In genomic region chr2:218659988-218660358, GRCh38 we compare ENCODE assay signal across 8 cellular contexts. TPM values are rescaled to one million over a fixed set of nuclear protein-coding genes. Genes with fewer than 3 reads are reported as not detected.
A peak's percentile ranks its signal among the peaks of the same experiment; 100 is the strongest.
DNase-seq lines count a peak whose midpoint lies in the region; ATAC-seq and TF ChIP-seq lines count a peak whose summit lies in the region.

No MANE protein-coding gene starts in this region.

- peak overlapping the region; percentile 91 to 100 (median 93) for H3K4me3 Mint-ChIP-seq in CD4-positive, alpha-beta memory T cell
- H3K4me3 Mint-ChIP-seq in endothelial cell (ENCODE audit: unreplicated experiment), result peak overlapping the region; percentile 96

- DNase-seq in CD4-positive, alpha-beta memory T cell, result no peak
- DNase-seq in endothelial cell (ENCODE audit: low spot score) (no peak), neuronal stem cell (ENCODE audit: low spot score) (no peak), ACHN (no peak), NCI-H1048 (lab: John Stamatoyannopoulos, UW) (no peak)

- peak overlapping the region; percentile 50 to 78 for H3K4me3 ChIP-seq in CD4-positive, alpha-beta memory T cell (ENCODE audit: low read length in 2 of 2)
- H3K4me3 ChIP-seq in OCI-LY3 (ENCODE audit: low read length), result peak overlapping the region; percentile 92
- H3K4me3 ChIP-seq in neuronal stem cell (ENCODE audit: low read length in 2 of 2), result peak overlapping the region; percentile 86 to 92

- H2AFZ ChIP-seq in OCI-LY3 (ENCODE audit: low read depth, low read length), result peak overlapping the region; percentile 95
- H2AFZ ChIP-seq in neuronal stem cell (ENCODE audit: low read length), result peak overlapping the region; percentile 98

- H2BK120ac ChIP-seq in neuronal stem cell (ENCODE audit: low read depth, low read length), result no peak overlapping the region

- H2BK12ac ChIP-seq in neuronal stem cell (ENCODE audit: low read length), result no peak overlapping the region

- H3K79me2 ChIP-seq in OCI-LY3 (ENCODE audit: low read length), result peaks cover 41% of the 10 kb centered on the region

- no peak overlapping the region for H3K23ac ChIP-seq in neuronal stem cell (ENCODE audit: low read depth, low read length, poor library complexity)

- H2BK15ac ChIP-seq in neuronal stem cell (ENCODE audit: low read length), result no peak overlapping the region

- no peak overlapping the region for H2BK5ac ChIP-seq in neuronal stem cell (ENCODE audit: low read length)

- H3K27me3 ChIP-seq in CD4-positive, alpha-beta memory T cell (ENCODE audit: insufficient read depth, low read length), result no peaks in the 10 kb centered on the region
- H3K27me3 ChIP-seq in OCI-LY3 (ENCODE audit: low read depth, low read length), result no peaks in the 10 kb centered on the region
- H3K27me3 ChIP-seq in neuronal stem cell (ENCODE audit: control insufficient read depth in 3 of 3, insufficient read depth in 3 of 3, low read depth in 1 of 3, low read length in 3 of 3), result no peaks in the 10 kb centered on the region

- H3K9ac ChIP-seq in OCI-LY3 (ENCODE audit: low read length), result peak overlapping the region; percentile 79
- peak overlapping the region; percentile 71 for H3K9ac ChIP-seq in neuronal stem cell (ENCODE audit: low read depth, low read length, poor library complexity)

- H3K4me1 Mint-ChIP-seq in CD4-positive, alpha-beta memory T cell, result peaks cover 17 to 37% (median 31%) of the 10 kb centered on the region in 4 donors
- peaks cover 15% of the 10 kb centered on the region for H3K4me1 Mint-ChIP-seq in endothelial cell (ENCODE audit: unreplicated experiment)

- POLR2A ChIA-PET in CD4-positive, alpha-beta memory T cell (lab: Charles Lee; ENCODE audit: partially characterized antibody), result interaction anchor here (0.7 to 3.4 kb wide), 18 partner anchors 10 to 839 kb away, joined by 3 to 67 read pairs (median 6); partner anchors contain the start of genes AAMP, CNPPD1, DNPEP and GMPPA

- CTCF ChIA-PET in CD4-positive, alpha-beta memory T cell (lab: Charles Lee; ENCODE audit: partially characterized antibody), result interaction anchor here (0.9 to 5.5 kb wide), 15 partner anchors 11 to 728 kb away, joined by 3 to 51 read pairs (median 4); partner anchors contain the start of genes DNPEP, RNF25, STK36 and TTLL4

- H3K9me3 ChIP-seq in CD4-positive, alpha-beta memory T cell (ENCODE audit: control insufficient read depth in 1 of 2, low read length in 2 of 2), result no peaks in the 10 kb centered on the region
- H3K9me3 ChIP-seq in OCI-LY3 (ENCODE audit: insufficient read depth, low read length) (no peaks in the 10 kb centered on the region), neuronal stem cell (replicated peaks in 1 of 2; ENCODE audit: control insufficient read depth in 2 of 2, insufficient read depth in 1 of 2, low read depth in 1 of 2, low read length in 2 of 2) (no peaks in the 10 kb centered on the region)

- peaks cover 0 to 4% (median 0%) of the 10 kb centered on the region in 8 donors for H3K9me3 Mint-ChIP-seq in CD4-positive, alpha-beta memory T cell
- H3K9me3 Mint-ChIP-seq in endothelial cell (ENCODE audit: unreplicated experiment), result no peaks in the 10 kb centered on the region

- H4K8ac ChIP-seq in neuronal stem cell (ENCODE audit: low read depth, low read length), result no peak overlapping the region

- H3K36me3 ChIP-seq in CD4-positive, alpha-beta memory T cell (ENCODE audit: insufficient read depth, low read length), result peaks cover 51% of the 10 kb centered on the region
- peaks cover 11% of the 10 kb centered on the region for H3K36me3 ChIP-seq in OCI-LY3 (replicated peaks; ENCODE audit: low read depth, low read length)
- H3K36me3 ChIP-seq in neuronal stem cell (replicated peaks in 1 of 2; ENCODE audit: control insufficient read depth in 2 of 2, insufficient read depth in 2 of 2, low read length in 2 of 2), result peaks cover 47 to 77% of the 10 kb centered on the region in 2 donors

- H3K36me3 Mint-ChIP-seq in CD4-positive, alpha-beta memory T cell, result peaks cover 30 to 68% of the 10 kb centered on the region in 2 donors
- peaks cover 43% of the 10 kb centered on the region for H3K36me3 Mint-ChIP-seq in endothelial cell (ENCODE audit: low read depth, unreplicated experiment)

- H3K79me1 ChIP-seq in neuronal stem cell (ENCODE audit: low read depth, low read length), result peaks cover 4% of the 10 kb centered on the region

- in situ Hi-C loops in ACHN (cut with HindIII; ENCODE audit: low pct_ligation_motif_present, low pct_unique_long_range_greater_than_20kb, low sequenced_read_pairs), result no loop called here

- intact Hi-C loops in CD4-positive, alpha-beta memory T cell (cut with micrococcal nuclease), result loop anchor here (1.0 to 5.0 kb wide), 10 partner anchors 12 to 728 kb away; partner anchors contain the start of genes AAMP, CNOT9, CTDSP1 and PNKD

- H2AK5ac ChIP-seq in neuronal stem cell (ENCODE audit: low read depth, low read length), result no peak overlapping the region

- H3K4me2 ChIP-seq in OCI-LY3 (ENCODE audit: low read length) (peak overlapping the region; percentile 98), neuronal stem cell (ENCODE audit: insufficient read depth, low read length, poor library complexity, severe bottlenecking) (peak overlapping the region; percentile 93)

- peak overlapping the region; percentile 1 for H3K18ac ChIP-seq in neuronal stem cell (ENCODE audit: low read length)

- no peak overlapping the region for H3K14ac ChIP-seq in neuronal stem cell (ENCODE audit: low read length)

- TF ChIP-seq CTCF in OCI-LY3 (IDR thresholded peaks at IDR 0.05; ENCODE audit: low read depth, low read length) (no peak), endothelial cell (IDR thresholded peaks at IDR 0.05; ENCODE audit: unreplicated experiment) (no peak)

- H4K20me1 ChIP-seq in OCI-LY3 (ENCODE audit: insufficient read depth, low read length), result no peaks in the 10 kb centered on the region

- no peak overlapping the region for H4K91ac ChIP-seq in neuronal stem cell (ENCODE audit: low read depth, low read length, poor library complexity)

- no peak for ATAC-seq in HG03039 (IDR thresholded peaks at IDR 0.05; ENCODE audit: unreplicated experiment)
- no peak for ATAC-seq in GM18520 (IDR thresholded peaks at IDR 0.05; ENCODE audit: unreplicated experiment)

- H3K27ac ChIP-seq in CD4-positive, alpha-beta memory T cell (ENCODE audit: low read depth, low read length), result peak overlapping the region; percentile 71
- 0 out of 2 replicates have a peak overlapping the region, but pooled peaks have one; percentile 14 for H3K27ac ChIP-seq in OCI-LY3 (ENCODE audit: low read length)
- H3K27ac ChIP-seq in neuronal stem cell (replicated peaks; ENCODE audit: low read length), result no peak overlapping the region

- peak overlapping the region; percentile 92 to 98 (median 94) for H3K27ac Mint-ChIP-seq in CD4-positive, alpha-beta memory T cell
- peak overlapping the region; percentile 46 for H3K27ac Mint-ChIP-seq in endothelial cell (ENCODE audit: unreplicated experiment)

- WGBS in neuronal stem cell (ENCODE audit: extremely low coverage in 2 of 2, insufficient read length in 2 of 2, insufficient replicate concordance in 1 of 2), 2 donors, result no CpG with 5 or more reads among the region's 8 CpGs

- no peaks in the 10 kb centered on the region for H3K27me3 Mint-ChIP-seq in CD4-positive, alpha-beta memory T cell
- H3K27me3 Mint-ChIP-seq in endothelial cell (ENCODE audit: unreplicated experiment), result peaks cover 15% of the 10 kb centered on the region

- no peak overlapping the region for H3K4ac ChIP-seq in neuronal stem cell (ENCODE audit: low read length)

- H3K4me1 ChIP-seq in CD4-positive, alpha-beta memory T cell (ENCODE audit: insufficient read depth, low read length), result peaks cover 28% of the 10 kb centered on the region
- H3K4me1 ChIP-seq in OCI-LY3 (ENCODE audit: low read length), result peaks cover 7% of the 10 kb centered on the region
- peaks cover 3 to 4% of the 10 kb centered on the region in 2 donors for H3K4me1 ChIP-seq in neuronal stem cell (ENCODE audit: control insufficient read depth in 2 of 2, insufficient read depth in 1 of 2, low read depth in 1 of 2, low read length in 2 of 2)

RNA-seq across cellular contexts. Expression of gene BCS1L, which starts 0.5 kb away (rescaled TPM):
- 10 to 100 TPM; 53.0 to 57.2 TPM for total RNA-seq in CD4-positive, alpha-beta memory T cell
- 10 to 100 TPM; 13.9 to 18.2 TPM for polyA plus RNA-seq in CD4-positive, alpha-beta memory T cell
- 39.0 TPM for total RNA-seq in endothelial cell (ENCODE audit: unreplicated experiment)
- polyA plus RNA-seq in neuronal stem cell (2013, experiment 1 of 2), result 17.1 TPM
- 15.7 TPM for polyA plus RNA-seq in neuronal stem cell (2013, experiment 2 of 2)

RNA-seq across cellular contexts. Expression of gene ZNF142, which starts 0.6 kb away (rescaled TPM):
- total RNA-seq in CD4-positive, alpha-beta memory T cell, result 10 to 100 TPM; 44.4 to 54.5 TPM
- 10 to 100 TPM in 1 of 2 donors, 1 to 10 TPM in 1; 1.9 to 17.3 TPM for polyA plus RNA-seq in CD4-positive, alpha-beta memory T cell
- total RNA-seq in endothelial cell (ENCODE audit: unreplicated experiment), result 26.6 TPM
- 9.7 TPM for polyA plus RNA-seq in neuronal stem cell (2013, experiment 1 of 2)
- 9.4 TPM for polyA plus RNA-seq in neuronal stem cell (2013, experiment 2 of 2)

RNA-seq across cellular contexts. Expression of gene RNF25, which starts 11.8 kb away (rescaled TPM):
- 10 to 100 TPM; 28.6 to 32.9 TPM for total RNA-seq in CD4-positive, alpha-beta memory T cell
- polyA plus RNA-seq in CD4-positive, alpha-beta memory T cell, result 10 to 100 TPM; 13.5 to 22.8 TPM
- total RNA-seq in endothelial cell (ENCODE audit: unreplicated experiment), result 41.7 TPM
- 15.3 TPM for polyA plus RNA-seq in neuronal stem cell (2013, experiment 1 of 2)
- polyA plus RNA-seq in neuronal stem cell (2013, experiment 2 of 2), result 15.1 TPM

RNA-seq across cellular contexts. Expression of gene STK36, which starts 11.9 kb away (rescaled TPM):
- 10 to 100 TPM; 25.8 to 27.3 TPM for total RNA-seq in CD4-positive, alpha-beta memory T cell
- 1 to 10 TPM; 3.7 to 4.3 TPM for polyA plus RNA-seq in CD4-positive, alpha-beta memory T cell
- total RNA-seq in endothelial cell (ENCODE audit: unreplicated experiment), result 75.1 TPM
- polyA plus RNA-seq in neuronal stem cell (2013, experiment 1 of 2), result 31.4 TPM
- 29.4 TPM for polyA plus RNA-seq in neuronal stem cell (2013, experiment 2 of 2)

RNA-seq across cellular contexts. Expression of gene TTLL4, which starts 50.7 kb away (rescaled TPM):
- total RNA-seq in CD4-positive, alpha-beta memory T cell, result 10 to 100 TPM; 23.1 to 26.1 TPM
- polyA plus RNA-seq in CD4-positive, alpha-beta memory T cell, result 1 to 10 TPM in 1 of 2 donors, under 1 TPM in 1; 0.36 to 5.3 TPM
- 47.3 TPM for total RNA-seq in endothelial cell (ENCODE audit: unreplicated experiment)
- 51.6 TPM for polyA plus RNA-seq in neuronal stem cell (2013, experiment 1 of 2)
- 49.0 TPM for polyA plus RNA-seq in neuronal stem cell (2013, experiment 2 of 2)
